18 cellular contexts compared by ENCODE assay signal in the genomic region with DNA sequence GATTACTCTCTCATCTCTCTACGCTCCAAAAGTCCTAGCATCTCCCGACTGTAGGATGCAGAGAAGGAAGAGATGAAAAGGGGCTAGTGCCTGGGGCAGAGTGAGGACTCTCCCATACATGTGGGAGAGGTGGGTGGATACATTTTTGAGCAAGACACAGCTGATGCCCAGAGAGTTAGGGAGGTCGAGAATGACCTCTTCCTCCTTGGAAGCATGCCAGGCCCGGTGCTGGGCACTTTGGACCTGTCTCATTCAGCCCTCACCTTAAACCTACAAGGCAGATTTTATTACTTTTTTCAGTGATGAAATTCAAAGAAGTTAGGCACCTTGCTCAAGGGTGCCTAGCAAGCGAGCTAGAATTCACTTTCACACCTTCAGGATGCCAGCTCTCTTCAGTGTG. TPM values are rescaled to one million over a fixed set of nuclear protein-coding genes. Genes with fewer than 3 reads are reported as not detected.
"Had no signal": no experiment of that assay in that cellular context is flagged by ENCODE, and none has a peak within 500 bp of the region (broad histone marks: within the 10 kb centered on the region; RNA-seq: fewer than 3 reads in every experiment).

No MANE protein-coding gene starts in this region.

- H3K36me3 Mint-ChIP-seq: natural killer cell treated with Interleukin-12 subunit alpha and Interleukin-12 subunit beta and Interleukin-15 and Interleukin-18, amount 100 ng/mL, for 72 hours; stimulated activated naive B cell treated with anti-CD40 and anti-IgM and Interleukin-4, amounts not matched to agents 10 μg/mL and 1 μg/mL and 100 μg/mL, for 72 hours had no signal

- H3K27ac Mint-ChIP-seq: natural killer cell treated with Interleukin-12 subunit alpha and Interleukin-12 subunit beta and Interleukin-15 and Interleukin-18, amount 100 ng/mL, for 72 hours; neural progenitor cell; stimulated activated naive B cell treated with anti-CD40 and anti-IgM and Interleukin-4, amounts not matched to agents 10 μg/mL and 1 μg/mL and 100 μg/mL, for 72 hours; stimulated activated naive CD8-positive, alpha-beta T cell treated with anti-CD3 and anti-CD28 coated beads, Interleukin-15, amount 100 ng/mL, for 72 hours had no signal

- H3K4me1 Mint-ChIP-seq: neural progenitor cell had no signal

- H3K9me3 Mint-ChIP-seq: natural killer cell treated with Interleukin-12 subunit alpha and Interleukin-12 subunit beta and Interleukin-15 and Interleukin-18, amount 100 ng/mL, for 72 hours had no signal

- H3K9ac ChIP-seq: neural progenitor cell had no signal

- H3K9me3 ChIP-seq: esophagus squamous epithelium, ovary, right atrium auricular region, testis, tibial nerve had no signal

- ATAC-seq: natural killer cell treated with Interleukin-12 subunit alpha and Interleukin-12 subunit beta and Interleukin-15 and Interleukin-18, amount 100 ng/mL, for 72 hours; stimulated activated naive B cell treated with anti-CD40 and anti-IgM and Interleukin-4, amounts not matched to agents 10 μg/mL and 1 μg/mL and 100 μg/mL, for 72 hours; stimulated activated naive CD8-positive, alpha-beta T cell treated with anti-CD3 and anti-CD28 coated beads, Interleukin-15, amount 100 ng/mL, for 72 hours had no signal

- H3K27ac ChIP-seq: epithelial cell of prostate, esophagus squamous epithelium, hepatocyte, neural progenitor cell, ovary, right atrium auricular region, testis, tibial nerve had no signal

- H3K36me3 ChIP-seq: esophagus squamous epithelium, ovary, right atrium auricular region, tibial nerve had no signal

- H3K4me3 ChIP-seq: esophagus squamous epithelium, hepatocyte, neural progenitor cell, ovary, right atrium auricular region, smooth muscle cell, testis, tibial nerve had no signal

- H3K4me3 Mint-ChIP-seq: natural killer cell treated with Interleukin-12 subunit alpha and Interleukin-12 subunit beta and Interleukin-15 and Interleukin-18, amount 100 ng/mL, for 72 hours; neural progenitor cell; stimulated activated naive B cell treated with anti-CD40 and anti-IgM and Interleukin-4, amounts not matched to agents 10 μg/mL and 1 μg/mL and 100 μg/mL, for 72 hours; stimulated activated naive CD8-positive, alpha-beta T cell treated with anti-CD3 and anti-CD28 coated beads, Interleukin-15, amount 100 ng/mL, for 72 hours had no signal

- H3K4me1 ChIP-seq: esophagus squamous epithelium, neural progenitor cell, right atrium auricular region, testis, tibial nerve had no signal

- DNase-seq: caudate nucleus; effector memory CD4-positive, alpha-beta T cell; esophagus squamous epithelium; foreskin fibroblast; mammary epithelial cell; nucleus accumbens; ovary; stimulated activated CD4-positive, alpha-beta T cell treated with anti-CD3 and anti-CD28 coated beads, Interleukin-4, amount 100 ng/mL, for 24 hours; stimulated activated naive B cell treated with anti-CD40 and anti-IgM and Interleukin-4, amounts not matched to agents 10 μg/mL and 1 μg/mL and 100 μg/mL, for 72 hours; stimulated activated naive CD8-positive, alpha-beta T cell treated with anti-CD3 and anti-CD28 coated beads, Interleukin-15, amount 100 ng/mL, for 72 hours; testis had no signal

- H3K27me3 ChIP-seq: esophagus squamous epithelium, neural progenitor cell, ovary, right atrium auricular region, testis, tibial nerve had no signal

RNA-seq across cellular contexts. Expression of a gene that starts 38.2 kb away (rescaled TPM):
- total RNA-seq: mammary epithelial cell had no signal
- polyA plus RNA-seq: mammary epithelial cell had no signal
